In genomic region chr1:58577676-58578073, GRCh38 we compare ENCODE assay signal across 1 cellular context.
TF ChIP-seq lines count a peak whose summit lies in the region.

No MANE protein-coding gene starts in this region.

TF ChIP-seq in K562, 482 proteins besides CTCF, POLR2A, EP300 and RAD21 (continued from another document):
- TF ChIP-seq CREB1 (IDR thresholded peaks at IDR 0.05), result no peak
- no peak for TF ChIP-seq CREB1 (CRISPR knock-in tag; IDR thresholded peaks at IDR 0.05)
- TF ChIP-seq PRMT5 (CRISPR knock-in tag; IDR thresholded peaks at IDR 0.05), result no peak
- no peak for TF ChIP-seq CXXC5 (CRISPR knock-in tag; IDR thresholded peaks at IDR 0.05)
- TF ChIP-seq MNT (conservative IDR thresholded peaks at IDR 0.05), result no peak
- no peak for TF ChIP-seq PURB (CRISPR knock-in tag; IDR thresholded peaks at IDR 0.05; ENCODE audit: low read depth)
- TF ChIP-seq TGIF2 (CRISPR knock-in tag; IDR thresholded peaks at IDR 0.05), result no peak
